1 cellular context compared by ENCODE assay signal in the genomic region with DNA sequence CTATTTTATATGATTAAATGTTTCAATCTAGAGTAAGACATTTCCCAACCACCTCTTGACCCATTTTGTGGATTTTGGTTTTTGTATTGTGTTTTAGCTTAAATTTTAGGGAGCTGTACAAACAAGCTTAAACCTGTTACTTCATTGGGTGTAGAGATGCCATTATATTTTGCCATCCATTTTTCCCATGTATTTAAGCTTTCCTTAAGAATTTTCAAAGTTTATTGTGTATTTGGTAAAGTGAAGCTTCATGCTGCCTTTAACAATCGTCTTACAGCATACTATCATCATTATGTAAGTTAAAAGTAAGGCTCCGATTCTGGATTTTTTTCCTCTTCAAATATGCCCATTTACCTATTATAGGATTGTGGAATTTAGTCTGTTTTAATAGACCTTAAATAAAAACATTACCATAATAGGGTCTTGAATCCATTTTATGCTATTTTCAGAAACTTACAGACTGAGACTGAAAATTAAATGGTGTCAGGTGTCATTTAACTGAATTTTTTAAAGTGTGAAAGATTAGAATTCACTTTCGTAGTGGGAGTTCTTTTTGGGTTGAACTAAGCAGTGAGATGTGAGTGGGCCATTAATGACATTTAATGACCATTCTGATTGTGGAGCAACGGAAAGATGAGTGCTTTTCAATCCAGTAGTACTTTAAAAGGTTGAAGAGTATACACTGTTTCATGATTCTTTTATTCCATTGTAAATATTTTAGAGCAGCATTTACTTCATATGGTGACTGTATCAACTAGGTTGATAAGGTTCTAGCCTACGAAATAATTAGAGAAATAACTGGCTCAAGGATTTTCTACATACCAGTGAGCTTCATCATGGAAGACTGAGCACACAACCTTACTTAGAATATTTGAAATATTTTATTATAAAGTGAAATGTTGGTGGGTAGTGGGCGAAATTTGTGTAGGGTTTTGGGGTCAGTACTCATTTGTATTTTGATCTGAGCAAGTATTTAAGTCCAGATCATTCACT.
TF ChIP-seq lines count a peak whose summit lies in the region.

No MANE protein-coding gene starts in this region.

TF ChIP-seq in H1, 55 proteins besides CTCF, POLR2A, EP300 and RAD21 (continued from another document):
- TF ChIP-seq SIRT6 (IDR thresholded peaks at IDR 0.05; ENCODE audit: low read length), result no peak
- TF ChIP-seq, protein P1, sequence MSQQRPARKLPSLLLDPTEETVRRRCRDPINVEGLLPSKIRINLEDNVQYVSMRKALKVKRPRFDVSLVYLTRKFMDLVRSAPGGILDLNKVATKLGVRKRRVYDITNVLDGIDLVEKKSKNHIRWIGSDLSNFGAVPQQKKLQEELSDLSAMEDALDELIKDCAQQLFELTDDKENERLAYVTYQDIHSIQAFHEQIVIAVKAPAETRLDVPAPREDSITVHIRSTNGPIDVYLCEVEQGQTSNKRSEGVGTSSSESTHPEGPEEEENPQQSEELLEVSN (IDR thresholded peaks at IDR 0.05), result no peak
- no peak for TF ChIP-seq RNF2 (IDR thresholded peaks at IDR 0.05; ENCODE audit: borderline replicate concordance, low read depth, low read length, missing control alignments, poor library complexity, severe bottlenecking)
- TF ChIP-seq CHD1 (IDR thresholded peaks at IDR 0.05; ENCODE audit: low read depth, low read length), result no peak
- TF ChIP-seq RBBP5 (IDR thresholded peaks at IDR 0.05; ENCODE audit: borderline replicate concordance, low read depth, low read length), result no peak
- TF ChIP-seq, protein P2, sequence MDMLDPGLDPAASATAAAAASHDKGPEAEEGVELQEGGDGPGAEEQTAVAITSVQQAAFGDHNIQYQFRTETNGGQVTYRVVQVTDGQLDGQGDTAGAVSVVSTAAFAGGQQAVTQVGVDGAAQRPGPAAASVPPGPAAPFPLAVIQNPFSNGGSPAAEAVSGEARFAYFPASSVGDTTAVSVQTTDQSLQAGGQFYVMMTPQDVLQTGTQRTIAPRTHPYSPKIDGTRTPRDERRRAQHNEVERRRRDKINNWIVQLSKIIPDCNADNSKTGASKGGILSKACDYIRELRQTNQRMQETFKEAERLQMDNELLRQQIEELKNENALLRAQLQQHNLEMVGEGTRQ (IDR thresholded peaks at IDR 0.05; ENCODE audit: low read length), result no peak
- no peak for TF ChIP-seq PHF8 (conservative IDR thresholded peaks at IDR 0.05; ENCODE audit: low read depth, low read length)
- no peak for TF ChIP-seq TAF7 (optimal IDR thresholded peaks at IDR 0.05; ENCODE audit: borderline replicate concordance, low read depth, low read length)
